Comparison of ENCODE assay signal across 23 cellular contexts in the genomic region with DNA sequence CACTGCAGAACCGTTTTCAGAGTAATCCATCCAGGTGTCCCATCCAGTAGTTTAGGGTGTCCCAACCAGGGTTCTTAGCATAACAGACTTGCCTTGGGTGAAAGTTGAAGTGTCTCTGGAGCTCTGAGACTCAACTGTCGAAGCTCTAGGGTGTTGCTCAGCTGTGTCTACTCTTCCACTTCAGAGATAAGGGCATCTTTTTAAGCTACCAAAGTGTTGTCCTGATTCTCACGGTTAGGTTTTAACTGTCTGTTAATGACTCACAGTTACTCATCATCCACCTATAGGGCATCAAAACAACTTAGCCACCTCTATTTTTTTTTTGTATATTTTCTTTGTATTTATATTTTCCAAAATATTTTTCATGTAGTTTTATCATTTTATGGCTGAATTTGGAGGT. TPM values are rescaled to one million over a fixed set of nuclear protein-coding genes. Genes with fewer than 3 reads are reported as not detected.
"Had no signal": no experiment of that assay in that cellular context is flagged by ENCODE, and none has a peak within 500 bp of the region (broad histone marks: within the 10 kb centered on the region; RNA-seq: fewer than 3 reads in every experiment).

No MANE protein-coding gene starts in this region.

- H3K4me1 ChIP-seq: adrenal gland, esophagus squamous epithelium, left ventricle myocardium inferior, prostate gland, right atrium auricular region, thyroid gland, upper lobe of right lung had no signal

- H3K9me3 Mint-ChIP-seq: activated T-cell treated with anti-CD3 and anti-CD28 coated beads, Interleukin-2, amount 50 U/mL, for 24 hours; T-helper 1 cell treated with Interleukin-12 subunit alpha and Interleukin-12 subunit beta and Interleukin-4 antibody, amounts not matched to agents 30 μg/mL and 1 μg/mL, for 36 hours had no signal

- H3K27me3 ChIP-seq: adrenal gland, esophagus squamous epithelium, right atrium auricular region, thyroid gland, upper lobe of right lung had no signal

- H3K27ac Mint-ChIP-seq: activated naive CD8-positive, alpha-beta T cell; activated T-cell treated with anti-CD3 and anti-CD28 coated beads, Interleukin-2, amount 50 U/mL, for 24 hours; activated T-helper 17 cell treated with anti-CD3 and anti-CD28 coated beads, Interleukin-2, amount 50 U/mL, for 72 hours; immature natural killer cell; mesothelial cell of epicardium; natural killer cell; stimulated activated naive CD8-positive, alpha-beta T cell treated with anti-CD3 and anti-CD28 coated beads, Interleukin-15, Interleukin-2, amounts not matched to agents 100 ng/mL and 50 ng/mL, for 24 hours; T-helper 1 cell treated with Interleukin-12 subunit alpha and Interleukin-12 subunit beta and Interleukin-4 antibody, amounts not matched to agents 30 μg/mL and 1 μg/mL, for 36 hours; WTC11 had no signal

- DNase-seq: activated CD8-positive, alpha-beta memory T cell treated with anti-CD3 and anti-CD28 coated beads for 24 hours; activated CD8-positive, alpha-beta memory T cell treated with anti-CD3 and anti-CD28 coated beads, Interleukin-2, amount 50 U/mL, for 4 hours; activated T-cell treated with anti-CD3 and anti-CD28 coated beads, Interleukin-2, amount 50 U/mL, for 24 hours; adrenal gland; esophagus squamous epithelium; immature natural killer cell; kidney glomerular epithelial cell; left ventricle myocardium inferior; natural killer cell; stimulated activated CD4-positive, alpha-beta T cell treated with anti-CD3 and anti-CD28 coated beads, Interleukin-12 subunit alpha, Interleukin-12 subunit beta, amount 100 ng/mL, for 4 hours; substantia nigra; T1000; thyroid gland; upper lobe of right lung had no signal

- H3K4me1 Mint-ChIP-seq: activated T-helper 17 cell treated with anti-CD3 and anti-CD28 coated beads, Interleukin-2, amount 50 U/mL, for 72 hours; immature natural killer cell; mesothelial cell of epicardium; natural killer cell; WTC11 had no signal

- H3K36me3 ChIP-seq: adrenal gland, esophagus squamous epithelium, left ventricle myocardium inferior, prostate gland, right atrium auricular region, thyroid gland, upper lobe of right lung had no signal

- H3K27ac ChIP-seq: adrenal gland, coronary artery, esophagus squamous epithelium, left ventricle myocardium inferior, prostate gland, right atrium auricular region, thyroid gland, upper lobe of right lung had no signal

- ATAC-seq: activated T-helper 17 cell treated with anti-CD3 and anti-CD28 coated beads, Interleukin-2, amount 50 U/mL, for 72 hours; natural killer cell; upper lobe of right lung; WTC11 had no signal

- H3K36me3 Mint-ChIP-seq: activated naive CD8-positive, alpha-beta T cell; mesothelial cell of epicardium; natural killer cell had no signal

- H3K4me3 Mint-ChIP-seq: activated naive CD8-positive, alpha-beta T cell; activated T-cell treated with anti-CD3 and anti-CD28 coated beads, Interleukin-2, amount 50 U/mL, for 24 hours; activated T-helper 17 cell treated with anti-CD3 and anti-CD28 coated beads, Interleukin-2, amount 50 U/mL, for 72 hours; immature natural killer cell; mesothelial cell of epicardium; natural killer cell; stimulated activated naive CD8-positive, alpha-beta T cell treated with anti-CD3 and anti-CD28 coated beads, Interleukin-15, Interleukin-2, amounts not matched to agents 100 ng/mL and 50 ng/mL, for 24 hours; T-helper 1 cell treated with Interleukin-12 subunit alpha and Interleukin-12 subunit beta and Interleukin-4 antibody, amounts not matched to agents 30 μg/mL and 1 μg/mL, for 36 hours; WTC11 had no signal

- H3K9me3 ChIP-seq: adrenal gland, esophagus squamous epithelium, prostate gland, right atrium auricular region, thyroid gland, upper lobe of right lung had no signal

- H3K27me3 Mint-ChIP-seq: activated naive CD8-positive, alpha-beta T cell; activated T-cell treated with anti-CD3 and anti-CD28 coated beads, Interleukin-2, amount 50 U/mL, for 24 hours; activated T-helper 17 cell treated with anti-CD3 and anti-CD28 coated beads, Interleukin-2, amount 50 U/mL, for 72 hours had no signal

- H3K4me3 ChIP-seq: adrenal gland, coronary artery, esophagus squamous epithelium, left ventricle myocardium inferior, prostate gland, right atrium auricular region, thyroid gland, upper lobe of right lung had no signal

RNA-seq across cellular contexts. Expression of gene TBX18, which starts 36.9 kb away (rescaled TPM):
- total RNA-seq: activated T-helper 17 cell treated with anti-CD3 and anti-CD28 coated beads, Interleukin-2, amount 50 U/mL, for 72 hours; natural killer cell had no signal
